In genomic region chr18:74623047-74623816, GRCh38 we compare ENCODE assay signal across 8 cellular contexts. TPM values are rescaled to one million over a fixed set of nuclear protein-coding genes. Genes with fewer than 3 reads are reported as not detected.
DNase-seq lines count a peak whose midpoint lies in the region; ATAC-seq and TF ChIP-seq lines count a peak whose summit lies in the region.

No MANE protein-coding gene starts in this region.

- no peaks in the 10 kb centered on the region for H3K9me2 ChIP-seq in SK-N-SH

- H4K20me1 ChIP-seq in SK-N-SH (ENCODE audit: insufficient read depth), result no peaks in the 10 kb centered on the region

- no peaks in the 10 kb centered on the region for H3K36me3 Mint-ChIP-seq in chondrocyte (ENCODE audit: low read depth)
- no peaks in the 10 kb centered on the region for H3K36me3 Mint-ChIP-seq in osteocyte (ENCODE audit: unreplicated experiment)

- TF ChIP-seq EP300 in SK-N-SH (IDR thresholded peaks at IDR 0.05; ENCODE audit: borderline replicate concordance in 1 of 2, low read depth in 1 of 2, low read length in 1 of 2), result no peak

- H3K36me3 ChIP-seq in SK-N-SH (replicated peaks in 1 of 2; ENCODE audit: control insufficient read depth in 1 of 2, insufficient read depth in 2 of 2, low read length in 1 of 2), result no peaks in the 10 kb centered on the region

- DNase-seq in SK-N-SH, result no peak
- DNase-seq in chondrocyte (ENCODE audit: low spot score), result no peak
- no peak for DNase-seq in osteocyte (ENCODE audit: extremely low spot score, unreplicated experiment)
- DNase-seq in occipital lobe (lab: John Stamatoyannopoulos, UW), result no peak

- peak; percentile 60 for TF ChIP-seq RAD21 in SK-N-SH (IDR thresholded peaks at IDR 0.05; ENCODE audit: low read length)

- H3F3A ChIP-seq in SK-N-SH (replicated peaks; ENCODE audit: insufficient read depth), result no peaks in the 10 kb centered on the region

- H3K27ac ChIP-seq in SK-N-SH (ENCODE audit: low read depth in 2 of 2, low read length in 1 of 2), result no peak overlapping the region

- H3K4me2 ChIP-seq in SK-N-SH, result no peak overlapping the region

- no peak overlapping the region for H3K9ac ChIP-seq in SK-N-SH

- peak; percentile 57 for TF ChIP-seq CTCF in SK-N-SH (IDR thresholded peaks at IDR 0.05)
- peak; percentile 70 for TF ChIP-seq CTCF in LNCAP (IDR thresholded peaks at IDR 0.05)
- TF ChIP-seq CTCF in chondrocyte (IDR thresholded peaks at IDR 0.05), result peak; percentile 76
- peak; percentile 48 for TF ChIP-seq CTCF in osteocyte (IDR thresholded peaks at IDR 0.05)

- POLR2A ChIA-PET in SK-N-SH (lab: Yijun Ruan, JAX), result no interaction called here

- H3K79me2 ChIP-seq in SK-N-SH (ENCODE audit: insufficient read depth), result peaks cover 23% of the 10 kb centered on the region

- H3K9me3 ChIP-seq in SK-N-SH, result no peaks in the 10 kb centered on the region

- no peak overlapping the region for H3K4me3 ChIP-seq in SK-N-SH (ENCODE audit: low read depth in 2 of 2, low read length in 1 of 2)

- 84% methylated on average over 24 of the region's 24 CpGs for WGBS in SK-N-SH (ENCODE audit: low lambda C conversion rate)

- no peak overlapping the region for H2AFZ ChIP-seq in SK-N-SH (ENCODE audit: low read depth)

- H3K4me1 ChIP-seq in SK-N-SH (ENCODE audit: control insufficient read depth in 1 of 2, insufficient read depth in 2 of 2, low read depth in 1 of 2, low read length in 1 of 2), result no peaks in the 10 kb centered on the region; a peak in 1 of 4 replicates

- no peaks in the 10 kb centered on the region for H3K27me3 ChIP-seq in SK-N-SH (ENCODE audit: insufficient read depth)

- H3K27ac Mint-ChIP-seq in chondrocyte (ENCODE audit: unreplicated experiment) (no peak overlapping the region), osteocyte (ENCODE audit: unreplicated experiment) (no peak overlapping the region)

- H3K27me3 Mint-ChIP-seq in chondrocyte (ENCODE audit: low read depth) (no peaks in the 10 kb centered on the region), osteocyte (ENCODE audit: unreplicated experiment) (no peaks in the 10 kb centered on the region)

- H3K4me3 Mint-ChIP-seq in chondrocyte (ENCODE audit: unreplicated experiment), result no peak overlapping the region
- H3K4me3 Mint-ChIP-seq in osteocyte (ENCODE audit: unreplicated experiment), result no peak overlapping the region

- ATAC-seq in SK-N-SH treated with all-trans-retinoic acid at 6 μM for 48 hours (no peak), GM21528 (IDR thresholded peaks at IDR 0.05; ENCODE audit: low FRiP score, unreplicated experiment) (no peak), GM21381 (IDR thresholded peaks at IDR 0.05; ENCODE audit: unreplicated experiment) (no peak)

- CTCF ChIA-PET in SK-N-SH (lab: Yijun Ruan, JAX), result interaction anchor here (0.6 to 1.8 kb wide), 5 partner anchors 8 to 1725 kb away, joined by 3 to 9 read pairs (median 3); no protein-coding TSS in a partner anchor

- H3K4me1 Mint-ChIP-seq in chondrocyte (ENCODE audit: low read depth) (no peaks in the 10 kb centered on the region), osteocyte (ENCODE audit: unreplicated experiment) (no peaks in the 10 kb centered on the region)

- no peaks in the 10 kb centered on the region for H3K9me3 Mint-ChIP-seq in chondrocyte (ENCODE audit: low read depth)
- H3K9me3 Mint-ChIP-seq in osteocyte (ENCODE audit: unreplicated experiment), result no peaks in the 10 kb centered on the region

TF ChIP-seq in SK-N-SH, 30 proteins besides CTCF, POLR2A, EP300 and RAD21 (continues in another document):
- TF ChIP-seq EZH2phosphoT487 (IDR thresholded peaks at IDR 0.05; ENCODE audit: borderline replicate concordance, low read depth) (no peak), SIN3A (IDR thresholded peaks at IDR 0.05; ENCODE audit: borderline replicate concordance, low read depth, low read length) (no peak), RFX5 (IDR thresholded peaks at IDR 0.05; ENCODE audit: low read length) (no peak), FOSL2 (IDR thresholded peaks at IDR 0.05; ENCODE audit: borderline replicate concordance, low read depth) (no peak), YY1 (IDR thresholded peaks at IDR 0.05; ENCODE audit: low read depth) (no peak), MEF2A (IDR thresholded peaks at IDR 0.05; ENCODE audit: borderline replicate concordance, low read depth) (no peak), TEAD4 (IDR thresholded peaks at IDR 0.05; ENCODE audit: borderline replicate concordance, insufficient read depth) (no peak), FOXM1 (IDR thresholded peaks at IDR 0.05; ENCODE audit: low read depth) (no peak), RCOR1 (IDR thresholded peaks at IDR 0.05; ENCODE audit: low read length) (no peak), GABPA (IDR thresholded peaks at IDR 0.05; ENCODE audit: low read depth) (no peak), CHD2 (IDR thresholded peaks at IDR 0.05; ENCODE audit: low read length, partially characterized antibody) (no peak), GATA2 (CRISPR knock-in tag; IDR thresholded peaks at IDR 0.05) (no peak), FOXJ3 (CRISPR knock-in tag; IDR thresholded peaks at IDR 0.05) (no peak)

TF ChIP-seq in SK-N-SH treated with all-trans-retinoic acid at 6 μM for 48 hours, 23 proteins besides CTCF, POLR2A, EP300 and RAD21:
- TF ChIP-seq ZFP3 (CRISPR knock-in tag; IDR thresholded peaks at IDR 0.05) (no peak), ZNF70 (CRISPR knock-in tag; IDR thresholded peaks at IDR 0.05) (no peak), ESRRG (CRISPR knock-in tag; IDR thresholded peaks at IDR 0.05) (no peak), ZC3H10 (CRISPR knock-in tag; IDR thresholded peaks at IDR 0.05) (no peak), POU6F1 (CRISPR knock-in tag; IDR thresholded peaks at IDR 0.05; ENCODE audit: borderline replicate concordance, low read depth) (no peak), SNAI2 (CRISPR knock-in tag; IDR thresholded peaks at IDR 0.05) (no peak)
TF ChIP-seq in SK-N-SH treated with all-trans-retinoic acid at 6 μM for 48 hours: peak in this region for 0.

RNA-seq across cellular contexts. Expression of gene ZNF407, which starts 25.6 kb away (rescaled TPM):
- 2.6 and 2.7 TPM in 2 replicates for polyA plus RNA-seq in SK-N-SH (2012; rRNA removed)
- 1.9 and 2.1 TPM in 2 replicates for polyA plus RNA-seq in SK-N-SH (2012; cell fraction: cytosol; rRNA removed)
- polyA plus RNA-seq in SK-N-SH (2012; cell fraction: nucleus; rRNA removed), result 4.3 and 5.7 TPM in 2 replicates
- total RNA-seq in chondrocyte, result 9.5 to 15.3 TPM (median 10.4 TPM) in 3 replicates
- 13.6 and 14.2 TPM in 2 replicates for total RNA-seq in osteocyte
- total RNA-seq in occipital lobe, result 31.4 TPM
